8 cellular contexts compared by ENCODE assay signal in the genomic region with DNA sequence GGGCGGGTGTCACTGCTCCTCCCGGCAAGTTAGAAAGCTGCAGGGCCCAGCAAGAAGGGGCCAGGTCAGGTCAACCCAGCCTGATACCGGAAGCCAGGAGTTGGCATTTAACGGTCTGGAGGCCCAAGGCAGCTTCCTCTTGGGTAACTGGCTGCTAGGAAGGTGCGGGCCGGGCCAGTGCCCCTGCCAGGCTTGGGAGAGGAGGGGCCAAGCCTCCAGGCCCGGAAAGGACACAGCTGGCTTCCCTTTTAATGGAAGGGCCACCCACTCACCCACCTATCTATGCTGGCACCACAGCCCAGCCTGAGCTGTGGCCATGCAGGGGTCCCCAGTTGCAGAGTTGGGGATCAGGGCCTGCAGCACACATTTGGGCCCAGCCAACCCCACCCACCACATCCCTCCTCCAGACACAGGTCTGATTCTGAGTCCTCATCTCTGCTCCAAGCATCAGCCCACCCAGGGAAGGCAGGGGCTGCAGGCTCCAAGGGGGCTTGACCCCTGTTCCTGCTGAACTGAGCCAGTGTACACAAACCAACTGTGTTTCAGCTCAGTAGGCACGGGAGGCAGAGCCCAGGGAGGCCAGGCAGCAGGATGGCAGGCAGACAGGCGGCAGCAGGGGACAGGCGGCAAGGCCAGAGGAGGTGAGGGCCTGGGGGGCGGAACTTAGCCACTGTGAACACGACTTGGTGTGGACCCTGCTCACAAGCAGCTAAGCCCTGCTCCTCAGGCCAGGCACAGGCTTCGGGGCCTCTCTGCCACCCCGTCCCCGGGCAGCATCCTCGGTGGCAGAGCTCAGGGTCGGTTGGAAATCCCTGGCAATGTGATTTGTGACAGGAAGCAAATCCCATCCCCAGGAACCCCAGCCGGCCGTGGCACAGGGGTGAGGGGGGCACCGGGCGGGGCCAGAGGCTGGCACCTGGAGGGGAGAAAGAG. TPM values are rescaled to one million over a fixed set of nuclear protein-coding genes. Genes with fewer than 3 reads are reported as not detected.
A peak's percentile ranks its signal among the peaks of the same experiment; 100 is the strongest.
DNase-seq lines count a peak whose midpoint lies in the region; ATAC-seq and TF ChIP-seq lines count a peak whose summit lies in the region.

No MANE protein-coding gene starts in this region.

- no peaks in the 10 kb centered on the region for H3K9me3 Mint-ChIP-seq in activated CD8-positive, alpha-beta memory T cell treated with anti-CD3 and anti-CD28 coated beads, Interleukin-2, amount 10 ng/mL, durations not matched to agents 7 days and 5 days (ENCODE audit: low read depth)
- no peaks in the 10 kb centered on the region for H3K9me3 Mint-ChIP-seq in activated T-helper 17 cell treated with anti-CD3 and anti-CD28 coated beads, Interleukin-2, amount 50 U/mL, for 72 hours
- no peaks in the 10 kb centered on the region for H3K9me3 Mint-ChIP-seq in type B pancreatic cell

- peak overlapping the region; percentile 91 for H3K27ac Mint-ChIP-seq in activated CD8-positive, alpha-beta memory T cell treated with anti-CD3 and anti-CD28 coated beads, Interleukin-2, amount 10 ng/mL, durations not matched to agents 7 days and 5 days
- H3K27ac Mint-ChIP-seq in activated T-helper 17 cell treated with anti-CD3 and anti-CD28 coated beads, Interleukin-2, amount 50 U/mL, for 72 hours: peak overlapping the region; percentile 96
- H3K27ac Mint-ChIP-seq in type B pancreatic cell: peak overlapping the region; percentile 72

- peak overlapping the region; percentile 67 for H3K4me3 Mint-ChIP-seq in activated CD8-positive, alpha-beta memory T cell treated with anti-CD3 and anti-CD28 coated beads, Interleukin-2, amount 10 ng/mL, durations not matched to agents 7 days and 5 days
- H3K4me3 Mint-ChIP-seq in activated T-helper 17 cell treated with anti-CD3 and anti-CD28 coated beads, Interleukin-2, amount 50 U/mL, for 72 hours: peak overlapping the region; percentile 87
- H3K4me3 Mint-ChIP-seq in type B pancreatic cell: no peak overlapping the region

- intact Hi-C loops in left lung (cut with DNase I): no loop called here

- peaks cover 46% of the 10 kb centered on the region for H3K36me3 Mint-ChIP-seq in activated CD8-positive, alpha-beta memory T cell treated with anti-CD3 and anti-CD28 coated beads, Interleukin-2, amount 10 ng/mL, durations not matched to agents 7 days and 5 days
- H3K36me3 Mint-ChIP-seq in activated T-helper 17 cell treated with anti-CD3 and anti-CD28 coated beads, Interleukin-2, amount 50 U/mL, for 72 hours (ENCODE audit: low read depth): peaks cover 96% of the 10 kb centered on the region
- no peaks in the 10 kb centered on the region for H3K36me3 Mint-ChIP-seq in type B pancreatic cell

- H3K9me3 ChIP-seq in left lung: no peaks in the 10 kb centered on the region

- peaks cover 52% of the 10 kb centered on the region for H3K4me1 Mint-ChIP-seq in activated CD8-positive, alpha-beta memory T cell treated with anti-CD3 and anti-CD28 coated beads, Interleukin-2, amount 10 ng/mL, durations not matched to agents 7 days and 5 days
- peaks cover 9% of the 10 kb centered on the region for H3K4me1 Mint-ChIP-seq in activated T-helper 17 cell treated with anti-CD3 and anti-CD28 coated beads, Interleukin-2, amount 50 U/mL, for 72 hours
- peaks cover 12% of the 10 kb centered on the region for H3K4me1 Mint-ChIP-seq in type B pancreatic cell (ENCODE audit: unreplicated experiment)

- ATAC-seq in activated CD8-positive, alpha-beta memory T cell treated with anti-CD3 and anti-CD28 coated beads, Interleukin-2, amount 10 ng/mL, durations not matched to agents 7 days and 5 days: no peak
- no peak for ATAC-seq in activated T-helper 17 cell treated with anti-CD3 and anti-CD28 coated beads, Interleukin-2, amount 50 U/mL, for 72 hours (replicated peaks)
- ATAC-seq in left lung: no peak

- no peaks in the 10 kb centered on the region for H3K27me3 ChIP-seq in left lung

- H3K36me3 ChIP-seq in left lung: peaks cover 0 to 58% of the 10 kb centered on the region in 2 donors

- CTCF ChIA-PET in activated CD8-positive, alpha-beta memory T cell treated with anti-CD3 and anti-CD28 coated beads, Interleukin-2, amount 10 ng/mL, durations not matched to agents 7 days and 5 days (lab: Charles Lee): interaction anchor here (0.9 to 5.9 kb wide), 14 partner anchors 11 to 238 kb away, joined by 3 to 50 read pairs (median 6); a partner anchor contains a TSS

- peaks cover 44 to 79% of the 10 kb centered on the region in 2 donors for H3K4me1 ChIP-seq in left lung

- H3K27ac ChIP-seq in left lung: peak overlapping the region; percentile 86 to 99

- H3K4me3 ChIP-seq in left lung: peak overlapping the region in 1 of 2 donors; percentile 56

- no peaks in the 10 kb centered on the region for H3K27me3 Mint-ChIP-seq in activated CD8-positive, alpha-beta memory T cell treated with anti-CD3 and anti-CD28 coated beads, Interleukin-2, amount 10 ng/mL, durations not matched to agents 7 days and 5 days
- H3K27me3 Mint-ChIP-seq in activated T-helper 17 cell treated with anti-CD3 and anti-CD28 coated beads, Interleukin-2, amount 50 U/mL, for 72 hours: no peaks in the 10 kb centered on the region
- no peaks in the 10 kb centered on the region for H3K27me3 Mint-ChIP-seq in type B pancreatic cell

- no peak for DNase-seq in activated CD8-positive, alpha-beta memory T cell treated with anti-CD3 and anti-CD28 coated beads, Interleukin-2, amount 10 ng/mL, durations not matched to agents 7 days and 5 days
- DNase-seq in activated CD8-positive, alpha-beta memory T cell treated with anti-CD3 and anti-CD28 coated beads, Interleukin-2, amount 50 U/mL, for 4 hours: no peak
- DNase-seq in left lung (peak; percentile 75 to 93), type B pancreatic cell (ENCODE audit: extremely low spot score, unreplicated experiment) (no peak), NCI-H2227 treated with DMSO at 0.1 percent for 48 hours (lab: John Stamatoyannopoulos, UW) (no peak), EL (no peak), activated gamma-delta T cell treated with Interleukin-2 at 50 U/mL for 16 hours (no peak)

- TF ChIP-seq CTCF in left lung (IDR thresholded peaks at IDR 0.05): no peak
- TF ChIP-seq CTCF in type B pancreatic cell (conservative IDR thresholded peaks at IDR 0.05): no peak

RNA-seq across cellular contexts. Expression of a gene that starts 40.8 kb away (rescaled TPM):
- total RNA-seq in activated CD8-positive, alpha-beta memory T cell treated with anti-CD3 and anti-CD28 coated beads, Interleukin-2, amount 10 ng/mL, durations not matched to agents 7 days and 5 days: 1 to 10 TPM; 8.1 to 8.4 TPM
- 10 to 100 TPM in 1 of 2 donors, 1 to 10 TPM in 1; 5.4 to 10.6 TPM for total RNA-seq in activated T-helper 17 cell treated with anti-CD3 and anti-CD28 coated beads, Interleukin-2, amount 50 U/mL, for 72 hours
- 10 to 100 TPM in 1 of 2 donors, 1 to 10 TPM in 1; 6.6 to 14.3 TPM for total RNA-seq in left lung
- total RNA-seq in type B pancreatic cell (ENCODE audit: low replicate concordance): 15.0 and 15.7 TPM in 2 replicates

RNA-seq across cellular contexts. Expression of a gene that starts 40.9 kb away (rescaled TPM):
- total RNA-seq in activated CD8-positive, alpha-beta memory T cell treated with anti-CD3 and anti-CD28 coated beads, Interleukin-2, amount 10 ng/mL, durations not matched to agents 7 days and 5 days: 1 to 10 TPM; 1.1 to 2.8 TPM
- 1 to 10 TPM; 1.2 to 3.6 TPM for total RNA-seq in activated T-helper 17 cell treated with anti-CD3 and anti-CD28 coated beads, Interleukin-2, amount 50 U/mL, for 72 hours
- total RNA-seq in left lung: 1 to 10 TPM in 1 of 2 donors, under 1 TPM in 1; 0.89 to 1.8 TPM
- 0.69 and 2.8 TPM in 2 replicates for total RNA-seq in type B pancreatic cell (ENCODE audit: low replicate concordance)

Comparison
In these comparisons a context has a peak if more than half of its experiments do, and no peak if none do; other contexts are left out.
1. DNase-seq: peak in left lung (2 of 2); none in activated CD8-positive, alpha-beta memory T cell treated with anti-CD3 and anti-CD28 coated beads, Interleukin-2, amount 10 ng/mL, durations not matched to agents 7 days and 5 days (single experiment), activated CD8-positive, alpha-beta memory T cell treated with anti-CD3 and anti-CD28 coated beads, Interleukin-2, amount 50 U/mL, for 4 hours (single experiment), type B pancreatic cell (single experiment), NCI-H2227 treated with DMSO at 0.1 percent for 48 hours (single experiment), EL (single experiment) and activated gamma-delta T cell treated with Interleukin-2 at 50 U/mL for 16 hours (single experiment).
2. Peak in every context shown above with its lines, with median percentiles within 50 percentile points of each other: H3K27ac Mint-ChIP-seq.